ENCODE assay signal across 8 cellular contexts in genomic region chr19:1104452-1105216, GRCh38. TPM values are rescaled to one million over a fixed set of nuclear protein-coding genes. Genes with fewer than 3 reads are reported as not detected.
A peak's percentile ranks its signal among the peaks of the same experiment; 100 is the strongest.
DNase-seq lines count a peak whose midpoint lies in the region; ATAC-seq and TF ChIP-seq lines count a peak whose summit lies in the region.

No MANE protein-coding gene starts in this region.

- peak overlapping the region; percentile 79 to 87 (median 81) for H3K4me3 Mint-ChIP-seq in brain

- H3K4me3 ChIP-seq in DND-41 (ENCODE audit: low read depth in 1 of 2, low read length in 2 of 2) (peak overlapping the region; percentile 76 to 99; a peak in 3 of 4 replicates), iPS-11a (ENCODE audit: low read depth, low read length) (peak overlapping the region; percentile 72), retinal pigment epithelial cell (ENCODE audit: low read length) (peak overlapping the region; percentile 68)

- H4K20me1 ChIP-seq in DND-41 (ENCODE audit: insufficient read depth, low read length) = peaks cover 27% of the 10 kb centered on the region

- peaks cover 3% of the 10 kb centered on the region for H3K27me3 Mint-ChIP-seq in brain

- peak overlapping the region in 2 of 5 experiments; percentile 50 to 79 for H3K27ac Mint-ChIP-seq in brain

- H3K79me2 ChIP-seq in DND-41 (ENCODE audit: insufficient read depth, low read length) = peaks cover 29% of the 10 kb centered on the region

- no peak for TF ChIP-seq CTCF in DND-41 (IDR thresholded peaks at IDR 0.05; ENCODE audit: borderline replicate concordance, extremely low read depth, low read length, poor library complexity, severe bottlenecking)
- no peak for TF ChIP-seq CTCF in brain (conservative IDR thresholded peaks at IDR 0.05)
- no peak for TF ChIP-seq CTCF in retinal pigment epithelial cell (conservative IDR thresholded peaks at IDR 0.05; ENCODE audit: low read depth, low read length)

- peaks cover 0 to 2% (median 0%) of the 10 kb centered on the region in 5 experiments for H3K9me3 Mint-ChIP-seq in brain

- H3K36me3 ChIP-seq in DND-41 (ENCODE audit: insufficient read depth, low read length) = peaks cover 40% of the 10 kb centered on the region

- peak; percentile 69 for DNase-seq in DND-41
- DNase-seq in M059J (ENCODE audit: low read depth) = peak; percentile 68
- DNase-seq in T1000 (lab: John Stamatoyannopoulos, UW) = peak; percentile 76
- DNase-seq in retinal pigment epithelial cell (ENCODE audit: low read depth) = no peak
- no peak for DNase-seq in GOT3 (lab: John Stamatoyannopoulos, UW)

- H3K4me1 Mint-ChIP-seq in brain = peaks cover 37% of the 10 kb centered on the region

- no peaks in the 10 kb centered on the region for H3K9me3 ChIP-seq in DND-41 (ENCODE audit: insufficient read depth, low read length, severe bottlenecking)

- no peaks in the 10 kb centered on the region for H3K36me3 Mint-ChIP-seq in brain

- H3K9ac ChIP-seq in DND-41 (ENCODE audit: low read depth, low read length) = peak overlapping the region; percentile 98

- H3K4me1 ChIP-seq in DND-41 (ENCODE audit: insufficient read depth, low read length) = peaks cover 45% of the 10 kb centered on the region

- ATAC-seq in DND-41 (ENCODE audit: insufficient read depth, low read depth) (peak; percentile 46), GM21737 (IDR thresholded peaks at IDR 0.05; ENCODE audit: unreplicated experiment) (peak; percentile 40)

- H2AFZ ChIP-seq in DND-41 (ENCODE audit: low read depth, low read length) = peak overlapping the region; percentile 30

- H3K4me2 ChIP-seq in DND-41 (ENCODE audit: insufficient read depth, low read length) = peak overlapping the region; percentile 91

- no peaks in the 10 kb centered on the region for H3K27me3 ChIP-seq in DND-41 (ENCODE audit: insufficient read depth, low read length, poor library complexity)

- H3K27ac ChIP-seq in DND-41 (ENCODE audit: low read length) = peak overlapping the region; percentile 89

RNA-seq across cellular contexts. Expression of gene GPX4, which starts 0.8 kb away (rescaled TPM):
- 684 and 697 TPM in 2 replicates for total RNA-seq in M059J (2014; rRNA removed; shearing (Covaris generic))
- 1,257 TPM for polyA plus RNA-seq in brain (ENCODE audit: insufficient read depth, low read depth, low replicate concordance)

RNA-seq across cellular contexts. Expression of gene POLR2E, which starts 9.5 kb away (rescaled TPM):
- total RNA-seq in M059J (2014; rRNA removed; shearing (Covaris generic)) = 145 and 164 TPM in 2 replicates
- polyA plus RNA-seq in brain (ENCODE audit: insufficient read depth, low read depth, low replicate concordance) = 401 TPM

RNA-seq across cellular contexts. Expression of gene ARHGAP45, which starts 37.7 kb away (rescaled TPM):
- total RNA-seq in M059J (2014; rRNA removed; shearing (Covaris generic)) = 12.7 and 40.8 TPM in 2 replicates
- polyA plus RNA-seq in brain (ENCODE audit: insufficient read depth, low read depth, low replicate concordance) = 3.8 TPM

Comparison
In these comparisons a context has a peak if more than half of its experiments do, and no peak if none do; other contexts are left out.
1. DNase-seq: peak in DND-41 (single experiment), M059J (single experiment) and T1000 (single experiment); none in retinal pigment epithelial cell (single experiment) and GOT3 (single experiment).
2. Peak in every context shown above with its lines, with median percentiles within 50 percentile points of each other: H3K4me3 ChIP-seq.